Comparison of ENCODE assay signal across 8 cellular contexts in genomic region chr12:49945394-49946080, GRCh38. TPM values are rescaled to one million over a fixed set of nuclear protein-coding genes. Genes with fewer than 3 reads are reported as not detected.
DNase-seq lines count a peak whose midpoint lies in the region; ATAC-seq and TF ChIP-seq lines count a peak whose summit lies in the region.

No MANE protein-coding gene starts in this region.

- H3K27me3 ChIP-seq in BJ (ENCODE audit: control insufficient read depth, insufficient read depth, low read length) (peaks cover 5% of the 10 kb centered on the region), Karpas-422 (ENCODE audit: low read length) (no peaks in the 10 kb centered on the region), hepatocyte (no peaks in the 10 kb centered on the region), vagina (no peaks in the 10 kb centered on the region)

- intact Hi-C loops in vagina (cut with DNase I): no loop called here

- H3K9me3 ChIP-seq in Karpas-422 (ENCODE audit: low read length): no peaks in the 10 kb centered on the region
- no peaks in the 10 kb centered on the region for H3K9me3 ChIP-seq in hepatocyte (ENCODE audit: low read depth)
- H3K9me3 ChIP-seq in vagina: no peaks in the 10 kb centered on the region

- H3K27ac ChIP-seq in Karpas-422 (ENCODE audit: low read length) (peak overlapping the region; percentile 99), hepatocyte (peak overlapping the region; percentile 73), vagina (peak overlapping the region; percentile 66)

- TF ChIP-seq CTCF in BJ (IDR thresholded peaks at IDR 0.05; ENCODE audit: insufficient read depth, low read depth, low read length) (peak; percentile 93), hepatocyte (IDR thresholded peaks at IDR 0.05; ENCODE audit: poor library complexity) (peak; percentile 92), vagina (IDR thresholded peaks at IDR 0.05) (peak; percentile 62 to 65 (median 63))

- H3K9me3 Mint-ChIP-seq in T-helper 2 cell treated with Interferon-gamma antibody and Interleukin-4, amounts not matched to agents 5 μg/mL and 100 μg/mL, for 36 hours: no peaks in the 10 kb centered on the region

- TF ChIP-seq POLR2A in vagina (IDR thresholded peaks at IDR 0.05): no peak

- ATAC-seq in GM19372 (IDR thresholded peaks at IDR 0.05; ENCODE audit: low read depth, unreplicated experiment): peak; percentile 91

- H4K20me1 ChIP-seq in Karpas-422 (ENCODE audit: insufficient read depth, low read depth, low read length): no peaks in the 10 kb centered on the region
- H4K20me1 ChIP-seq in hepatocyte (ENCODE audit: insufficient read depth, poor library complexity, severe bottlenecking): no peaks in the 10 kb centered on the region

- H3K27ac Mint-ChIP-seq in T-helper 2 cell treated with Interferon-gamma antibody and Interleukin-4, amounts not matched to agents 5 μg/mL and 100 μg/mL, for 36 hours: peak overlapping the region; percentile 96

- H3K9me2 ChIP-seq in Karpas-422 (replicated peaks; ENCODE audit: insufficient read depth, low read length) (no peaks in the 10 kb centered on the region), hepatocyte (replicated peaks; ENCODE audit: insufficient read depth) (no peaks in the 10 kb centered on the region)

- H3K4me2 ChIP-seq in Karpas-422 (ENCODE audit: low read depth, low read length, poor library complexity, severe bottlenecking) (peak overlapping the region; percentile 81), hepatocyte (peak overlapping the region; percentile 68)

- peak overlapping the region; percentile 87 for H3K9ac ChIP-seq in Karpas-422 (ENCODE audit: low read length)

- H3K4me3 ChIP-seq in BJ (ENCODE audit: low read depth, low read length) (no peak overlapping the region), Karpas-422 (ENCODE audit: low read length) (peak overlapping the region; percentile 67), hepatocyte (no peak overlapping the region), vagina (peak overlapping the region; percentile 18 to 29)

- H3K4me1 Mint-ChIP-seq in T-helper 2 cell treated with Interferon-gamma antibody and Interleukin-4, amounts not matched to agents 5 μg/mL and 100 μg/mL, for 36 hours (ENCODE audit: low read depth): peaks cover 26% of the 10 kb centered on the region

- DNase-seq in BJ (ENCODE audit: low read depth) (peak; percentile 9), Karpas-422 (peak; percentile 96), anterior cingulate cortex (lab: John Stamatoyannopoulos, UW) (peak in 55 of 58 donors; percentile 9 to 85 (median 54)), hepatocyte (ENCODE audit: low spot score) (peak; percentile 91), renal cortical epithelial cell (ENCODE audit: low read depth) (peak; percentile 67), vagina (ENCODE audit: extremely low spot score in 2 of 2) (no peak)
- peak; percentile 86 for DNase-seq in T-helper 2 cell treated with Interferon-gamma antibody and Interleukin-4, amounts not matched to agents 5 μg/mL and 100 μg/mL, for 36 hours (ENCODE audit: low spot score)

- H3K36me3 Mint-ChIP-seq in T-helper 2 cell treated with Interferon-gamma antibody and Interleukin-4, amounts not matched to agents 5 μg/mL and 100 μg/mL, for 36 hours (ENCODE audit: low read depth): no peaks in the 10 kb centered on the region

- POLR2A ChIA-PET in BJ (lab: Charles Lee): no interaction called here

- 8% methylated on average over 27 of the region's 28 CpGs for WGBS in hepatocyte (ENCODE audit: low lambda C conversion rate, missing lambda C conversion rate)

- H3K36me3 ChIP-seq in BJ (ENCODE audit: control insufficient read depth, insufficient read depth, low read length) (no peaks in the 10 kb centered on the region), Karpas-422 (ENCODE audit: insufficient read depth, low read length) (no peaks in the 10 kb centered on the region), hepatocyte (replicated peaks; ENCODE audit: insufficient read depth, low read depth) (no peaks in the 10 kb centered on the region), vagina (no peaks in the 10 kb centered on the region)

- H3K79me2 ChIP-seq in Karpas-422 (ENCODE audit: low read length) (no peaks in the 10 kb centered on the region), hepatocyte (no peaks in the 10 kb centered on the region)

- H3K27me3 Mint-ChIP-seq in T-helper 2 cell treated with Interferon-gamma antibody and Interleukin-4, amounts not matched to agents 5 μg/mL and 100 μg/mL, for 36 hours (ENCODE audit: low read depth): no peaks in the 10 kb centered on the region

- no peak overlapping the region for H2AFZ ChIP-seq in Karpas-422 (ENCODE audit: low read length)
- peak overlapping the region; percentile 49 for H2AFZ ChIP-seq in hepatocyte

- H3K4me1 ChIP-seq in Karpas-422 (ENCODE audit: low read length) (peaks cover 100% of the 10 kb centered on the region), hepatocyte (ENCODE audit: insufficient read depth) (no peaks in the 10 kb centered on the region), vagina (peaks cover 16% of the 10 kb centered on the region)

- CTCF ChIA-PET in BJ (lab: Yijun Ruan, JAX): interaction anchor here (0.6 to 3.9 kb wide), 34 partner anchors 9 to 1272 kb away, joined by 3 to 51 read pairs (median 5); partner anchors contain the start of genes AQP5 and POU6F1

- H3K4me3 Mint-ChIP-seq in T-helper 2 cell treated with Interferon-gamma antibody and Interleukin-4, amounts not matched to agents 5 μg/mL and 100 μg/mL, for 36 hours: peak overlapping the region; percentile 90

RNA-seq across cellular contexts. Expression of gene AQP2, which starts 5.0 kb away (rescaled TPM):
- not detected in 2 replicates for polyA plus RNA-seq in BJ (2011; rRNA removed)
- polyA minus RNA-seq in BJ (2011; rRNA and poly(A)+ RNA removed): not detected in 2 replicates
- 0.07 and 0.63 TPM in 2 replicates for total RNA-seq in Karpas-422 (2014; rRNA removed; shearing (Covaris generic); ENCODE audit: low replicate concordance)
- total RNA-seq in hepatocyte: 0.08 and 1.4 TPM in 2 replicates
- polyA plus RNA-seq in hepatocyte: 0.71 and 1.8 TPM in 2 replicates
- 0.30 TPM in 1 of 2 replicates, not detected in the other for total RNA-seq in renal cortical epithelial cell
- not detected for total RNA-seq in vagina

RNA-seq across cellular contexts. Expression of gene AQP5, which starts 16.1 kb away (rescaled TPM):
- polyA plus RNA-seq in BJ (2011; rRNA removed) (not detected in 2 replicates), hepatocyte (0.50 and 1.2 TPM in 2 replicates)
- polyA minus RNA-seq in BJ (2011; rRNA and poly(A)+ RNA removed): not detected in 2 replicates
- total RNA-seq in Karpas-422 (2014; rRNA removed; shearing (Covaris generic); ENCODE audit: low replicate concordance): 0.97 and 4.5 TPM in 2 replicates
- total RNA-seq in hepatocyte (1.2 and 1.3 TPM in 2 replicates), renal cortical epithelial cell (not detected in 2 replicates), vagina (not detected)

RNA-seq across cellular contexts. Expression of gene AQP6, which starts 27.2 kb away (rescaled TPM):
- not detected in 2 replicates for polyA plus RNA-seq in BJ (2011; rRNA removed)
- not detected in 2 replicates for polyA minus RNA-seq in BJ (2011; rRNA and poly(A)+ RNA removed)
- 0.04 and 0.79 TPM in 2 replicates for total RNA-seq in Karpas-422 (2014; rRNA removed; shearing (Covaris generic); ENCODE audit: low replicate concordance)
- not detected in 2 replicates for total RNA-seq in hepatocyte
- polyA plus RNA-seq in hepatocyte: 0.23 TPM in 1 of 2 replicates, not detected in the other
- total RNA-seq in renal cortical epithelial cell: not detected in 2 replicates
- total RNA-seq in vagina: not detected

RNA-seq across cellular contexts. Expression of gene FAIM2, which starts 41.8 kb away (rescaled TPM):
- polyA plus RNA-seq in BJ (2011; rRNA removed) (1.4 and 3.6 TPM in 2 replicates), hepatocyte (7.3 and 14.0 TPM in 2 replicates)
- polyA minus RNA-seq in BJ (2011; rRNA and poly(A)+ RNA removed): 1.5 and 3.5 TPM in 2 replicates
- 27.4 and 49.8 TPM in 2 replicates for total RNA-seq in Karpas-422 (2014; rRNA removed; shearing (Covaris generic); ENCODE audit: low replicate concordance)
- total RNA-seq in hepatocyte (1.4 and 5.0 TPM in 2 replicates), renal cortical epithelial cell (not detected in 2 replicates), vagina (19.4 TPM)

Comparison
In these comparisons a context has a peak if more than half of its experiments do, and no peak if none do; other contexts are left out.
1. DNase-seq: peak in BJ (single experiment), Karpas-422 (single experiment), T-helper 2 cell treated with Interferon-gamma antibody and Interleukin-4, amounts not matched to agents 5 μg/mL and 100 μg/mL, for 36 hours (single experiment), anterior cingulate cortex (55 of 58), hepatocyte (single experiment) and renal cortical epithelial cell (single experiment); none in vagina (0 of 2).
2. H3K4me3 ChIP-seq: peak in Karpas-422 (single experiment) and vagina (2 of 2); none in BJ (single experiment) and hepatocyte (single experiment).
3. Peak in every context shown above with its lines, with median percentiles within 50 percentile points of each other: CTCF ChIP-seq and H3K27ac ChIP-seq.